In the genomic region with DNA sequence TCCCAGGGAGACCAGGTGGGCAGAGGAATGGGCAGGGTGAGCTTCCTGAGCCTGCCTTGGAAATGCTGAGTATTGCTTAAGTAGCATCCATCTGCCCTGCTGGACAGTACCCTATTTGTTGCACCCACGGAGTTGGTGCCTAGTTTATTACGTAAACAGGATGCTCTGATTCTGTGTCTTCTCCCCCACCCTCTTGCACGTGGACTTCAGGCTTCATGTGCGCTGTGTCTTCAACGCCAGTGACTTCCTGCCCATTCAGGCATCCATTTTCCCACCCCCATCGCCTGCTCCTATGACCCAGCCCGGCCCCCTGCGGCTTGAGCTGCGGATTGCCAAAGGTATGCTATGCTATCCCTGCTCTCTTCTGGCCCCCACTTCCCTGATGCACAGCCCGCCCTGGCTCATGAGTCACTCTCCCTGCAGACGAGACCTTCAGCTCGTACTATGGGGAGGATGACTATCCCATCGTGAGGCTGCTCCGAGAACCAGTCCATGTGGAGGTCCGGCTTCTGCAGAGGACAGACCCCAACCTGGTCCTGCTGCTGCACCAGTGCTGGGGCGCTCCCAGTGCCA, we compare ENCODE assay signal across 1 cellular context.
TF ChIP-seq lines count a peak whose summit lies in the region.

No MANE protein-coding gene starts in this region.

TF ChIP-seq in SK-N-SH treated with all-trans-retinoic acid at 6 μM for 48 hours, 23 proteins besides CTCF, POLR2A, EP300 and RAD21:
- TF ChIP-seq, protein P1, sequence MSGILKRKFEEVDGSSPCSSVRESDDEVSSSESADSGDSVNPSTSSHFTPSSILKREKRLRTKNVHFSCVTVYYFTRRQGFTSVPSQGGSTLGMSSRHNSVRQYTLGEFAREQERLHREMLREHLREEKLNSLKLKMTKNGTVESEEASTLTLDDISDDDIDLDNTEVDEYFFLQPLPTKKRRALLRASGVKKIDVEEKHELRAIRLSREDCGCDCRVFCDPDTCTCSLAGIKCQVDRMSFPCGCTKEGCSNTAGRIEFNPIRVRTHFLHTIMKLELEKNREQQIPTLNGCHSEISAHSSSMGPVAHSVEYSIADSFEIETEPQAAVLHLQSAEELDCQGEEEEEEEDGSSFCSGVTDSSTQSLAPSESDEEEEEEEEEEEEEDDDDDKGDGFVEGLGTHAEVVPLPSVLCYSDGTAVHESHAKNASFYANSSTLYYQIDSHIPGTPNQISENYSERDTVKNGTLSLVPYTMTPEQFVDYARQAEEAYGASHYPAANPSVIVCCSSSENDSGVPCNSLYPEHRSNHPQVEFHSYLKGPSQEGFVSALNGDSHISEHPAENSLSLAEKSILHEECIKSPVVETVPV (CRISPR knock-in tag; IDR thresholded peaks at IDR 0.05), result no peak
- TF ChIP-seq POU6F1 (CRISPR knock-in tag; IDR thresholded peaks at IDR 0.05; ENCODE audit: borderline replicate concordance, low read depth) (no peak), ZC3H10 (CRISPR knock-in tag; IDR thresholded peaks at IDR 0.05) (no peak), ISL1 (CRISPR knock-in tag; IDR thresholded peaks at IDR 0.05) (no peak), OSR1 (CRISPR knock-in tag; IDR thresholded peaks at IDR 0.05) (no peak), ZNF70 (CRISPR knock-in tag; IDR thresholded peaks at IDR 0.05) (no peak), ZNF565 (CRISPR knock-in tag; conservative IDR thresholded peaks at IDR 0.05; ENCODE audit: low read depth) (no peak), GLIS3 (CRISPR knock-in tag; IDR thresholded peaks at IDR 0.05) (no peak), ZFP30 (CRISPR knock-in tag; IDR thresholded peaks at IDR 0.05) (no peak), ZNF8 (CRISPR knock-in tag; IDR thresholded peaks at IDR 0.05) (no peak), ESRRG (CRISPR knock-in tag; IDR thresholded peaks at IDR 0.05) (no peak), BACH2 (CRISPR knock-in tag; IDR thresholded peaks at IDR 0.05; ENCODE audit: borderline replicate concordance) (no peak), PATZ1 (CRISPR knock-in tag; IDR thresholded peaks at IDR 0.05; ENCODE audit: borderline replicate concordance) (no peak), TOX (CRISPR knock-in tag; IDR thresholded peaks at IDR 0.05; ENCODE audit: borderline replicate concordance) (no peak), CREB5 (CRISPR knock-in tag; IDR thresholded peaks at IDR 0.05; ENCODE audit: low read depth) (no peak), SNAI2 (CRISPR knock-in tag; IDR thresholded peaks at IDR 0.05) (no peak), TCF4 (CRISPR knock-in tag; IDR thresholded peaks at IDR 0.05; ENCODE audit: borderline replicate concordance) (no peak), PPARA (CRISPR knock-in tag; IDR thresholded peaks at IDR 0.05; ENCODE audit: borderline replicate concordance) (no peak)
- TF ChIP-seq, protein P2, sequence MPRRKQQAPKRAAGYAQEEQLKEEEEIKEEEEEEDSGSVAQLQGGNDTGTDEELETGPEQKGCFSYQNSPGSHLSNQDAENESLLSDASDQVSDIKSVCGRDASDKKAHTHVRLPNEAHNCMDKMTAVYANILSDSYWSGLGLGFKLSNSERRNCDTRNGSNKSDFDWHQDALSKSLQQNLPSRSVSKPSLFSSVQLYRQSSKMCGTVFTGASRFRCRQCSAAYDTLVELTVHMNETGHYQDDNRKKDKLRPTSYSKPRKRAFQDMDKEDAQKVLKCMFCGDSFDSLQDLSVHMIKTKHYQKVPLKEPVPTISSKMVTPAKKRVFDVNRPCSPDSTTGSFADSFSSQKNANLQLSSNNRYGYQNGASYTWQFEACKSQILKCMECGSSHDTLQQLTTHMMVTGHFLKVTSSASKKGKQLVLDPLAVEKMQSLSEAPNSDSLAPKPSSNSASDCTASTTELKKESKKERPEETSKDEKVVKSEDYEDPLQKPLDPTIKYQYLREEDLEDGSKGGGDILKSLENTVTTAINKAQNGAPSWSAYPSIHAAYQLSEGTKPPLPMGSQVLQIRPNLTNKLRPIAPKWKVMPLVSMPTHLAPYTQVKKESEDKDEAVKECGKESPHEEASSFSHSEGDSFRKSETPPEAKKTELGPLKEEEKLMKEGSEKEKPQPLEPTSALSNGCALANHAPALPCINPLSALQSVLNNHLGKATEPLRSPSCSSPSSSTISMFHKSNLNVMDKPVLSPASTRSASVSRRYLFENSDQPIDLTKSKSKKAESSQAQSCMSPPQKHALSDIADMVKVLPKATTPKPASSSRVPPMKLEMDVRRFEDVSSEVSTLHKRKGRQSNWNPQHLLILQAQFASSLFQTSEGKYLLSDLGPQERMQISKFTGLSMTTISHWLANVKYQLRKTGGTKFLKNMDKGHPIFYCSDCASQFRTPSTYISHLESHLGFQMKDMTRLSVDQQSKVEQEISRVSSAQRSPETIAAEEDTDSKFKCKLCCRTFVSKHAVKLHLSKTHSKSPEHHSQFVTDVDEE (CRISPR knock-in tag; IDR thresholded peaks at IDR 0.05), result no peak
